In genomic region chr10:4353059-4353655, GRCh38 we compare ENCODE assay signal across 14 cellular contexts.
A peak's percentile ranks its signal among the peaks of the same experiment; 100 is the strongest.
DNase-seq lines count a peak whose midpoint lies in the region; ATAC-seq and TF ChIP-seq lines count a peak whose summit lies in the region.
"Had no signal": no experiment of that assay in that cellular context is flagged by ENCODE, and none has a peak within 500 bp of the region (broad histone marks: within the 10 kb centered on the region; RNA-seq: fewer than 3 reads in every experiment).

No MANE protein-coding gene starts in this region.

- no peaks in the 10 kb centered on the region for H3K4me1 ChIP-seq in mucosa of descending colon (ENCODE audit: low read depth)

- no peak for ATAC-seq in activated T-cell treated with anti-CD3 and anti-CD28 coated beads, Interleukin-2, amount 50 U/mL, for 72 hours (replicated peaks in 1 of 2)
- ATAC-seq in activated T-cell treated with anti-CD3 and anti-CD28 coated beads, Interleukin-2, amount 50 U/mL, for 4 hours, result no peak
- ATAC-seq in mucosa of descending colon, result no peak
- no peak for ATAC-seq in GM21723 (IDR thresholded peaks at IDR 0.05; ENCODE audit: unreplicated experiment)
- ATAC-seq in GM21619 (IDR thresholded peaks at IDR 0.05; ENCODE audit: unreplicated experiment), result no peak

- H3K9me3 ChIP-seq in mucosa of descending colon, result no peaks in the 10 kb centered on the region

- peak overlapping the region; percentile 17 for H3K27ac Mint-ChIP-seq in activated T-cell treated with anti-CD3 and anti-CD28 coated beads, Interleukin-2, amount 50 U/mL, for 72 hours
- H3K27ac Mint-ChIP-seq in type B pancreatic cell, result peak overlapping the region; percentile 19
- H3K27ac Mint-ChIP-seq: activated CD4-positive, alpha-beta memory T cell treated with anti-CD3 and anti-CD28 coated beads for 36 hours; activated naive CD8-positive, alpha-beta T cell treated with anti-CD3 and anti-CD28 coated beads for 36 hours had no signal

- H3K4me1 Mint-ChIP-seq in activated T-cell treated with anti-CD3 and anti-CD28 coated beads, Interleukin-2, amount 50 U/mL, for 72 hours (ENCODE audit: low read depth), result peaks cover 5% of the 10 kb centered on the region
- H3K4me1 Mint-ChIP-seq in activated T-cell treated with anti-CD3 and anti-CD28 coated beads, Interleukin-2, amount 50 U/mL, for 4 hours (ENCODE audit: low read depth), result peaks cover 9% of the 10 kb centered on the region
- peaks cover 21% of the 10 kb centered on the region for H3K4me1 Mint-ChIP-seq in type B pancreatic cell (ENCODE audit: unreplicated experiment)

- no peak overlapping the region for H3K4me3 ChIP-seq in choroid plexus epithelial cell (ENCODE audit: low read depth, low read length)
- H3K4me3 ChIP-seq in mucosa of descending colon, result no peak overlapping the region

- H3K36me3 ChIP-seq in mucosa of descending colon (ENCODE audit: low read depth), result no peaks in the 10 kb centered on the region

- no peaks in the 10 kb centered on the region for H3K9me3 Mint-ChIP-seq in activated T-cell treated with anti-CD3 and anti-CD28 coated beads, Interleukin-2, amount 50 U/mL, for 72 hours
- no peaks in the 10 kb centered on the region for H3K9me3 Mint-ChIP-seq in activated T-cell treated with anti-CD3 and anti-CD28 coated beads, Interleukin-2, amount 50 U/mL, for 4 hours
- peaks cover 4% of the 10 kb centered on the region for H3K9me3 Mint-ChIP-seq in type B pancreatic cell
- H3K9me3 Mint-ChIP-seq: activated CD4-positive, alpha-beta memory T cell treated with anti-CD3 and anti-CD28 coated beads for 36 hours; activated naive CD8-positive, alpha-beta T cell treated with anti-CD3 and anti-CD28 coated beads for 36 hours had no signal

- DNase-seq in activated T-cell treated with anti-CD3 and anti-CD28 coated beads, Interleukin-2, amount 50 U/mL, for 72 hours, result no peak
- no peak for DNase-seq in activated T-cell treated with anti-CD3 and anti-CD28 coated beads, Interleukin-2, amount 50 U/mL, for 4 hours
- DNase-seq in choroid plexus epithelial cell (ENCODE audit: low read depth) (peak; percentile 55), lung microvascular endothelial cell (ENCODE audit: low read depth in 2 of 2) (peak; percentile 29 to 68), type B pancreatic cell (ENCODE audit: extremely low spot score, unreplicated experiment) (no peak), mucosa of descending colon (no peak)
- DNase-seq: activated CD4-positive, alpha-beta memory T cell treated with anti-CD3 and anti-CD28 coated beads for 36 hours; activated naive CD8-positive, alpha-beta T cell treated with anti-CD3 and anti-CD28 coated beads for 36 hours; DMS79; effector memory CD4-positive, alpha-beta T cell; stimulated activated naive CD4-positive, alpha-beta T cell had no signal

- intact Hi-C loops in mucosa of descending colon (cut with DNase I, micrococcal nuclease), result no loop called here

- H3K4me3 Mint-ChIP-seq in activated T-cell treated with anti-CD3 and anti-CD28 coated beads, Interleukin-2, amount 50 U/mL, for 72 hours, result no peak overlapping the region
- H3K4me3 Mint-ChIP-seq in activated T-cell treated with anti-CD3 and anti-CD28 coated beads, Interleukin-2, amount 50 U/mL, for 4 hours, result no peak overlapping the region
- no peak overlapping the region for H3K4me3 Mint-ChIP-seq in type B pancreatic cell
- H3K4me3 Mint-ChIP-seq: activated CD4-positive, alpha-beta memory T cell treated with anti-CD3 and anti-CD28 coated beads for 36 hours; activated naive CD8-positive, alpha-beta T cell treated with anti-CD3 and anti-CD28 coated beads for 36 hours; neural crest cell had no signal

- H3K27me3 Mint-ChIP-seq in activated T-cell treated with anti-CD3 and anti-CD28 coated beads, Interleukin-2, amount 50 U/mL, for 72 hours (ENCODE audit: low read depth), result peaks cover 5% of the 10 kb centered on the region
- H3K27me3 Mint-ChIP-seq in activated T-cell treated with anti-CD3 and anti-CD28 coated beads, Interleukin-2, amount 50 U/mL, for 4 hours (ENCODE audit: low read depth), result peaks cover 9% of the 10 kb centered on the region
- H3K27me3 Mint-ChIP-seq in type B pancreatic cell, result peaks cover 3% of the 10 kb centered on the region

- TF ChIP-seq CTCF in choroid plexus epithelial cell (conservative IDR thresholded peaks at IDR 0.05; ENCODE audit: low read depth, low read length) (no peak), type B pancreatic cell (conservative IDR thresholded peaks at IDR 0.05) (no peak), mucosa of descending colon (IDR thresholded peaks at IDR 0.05) (no peak)

- H3K36me3 Mint-ChIP-seq in activated T-cell treated with anti-CD3 and anti-CD28 coated beads, Interleukin-2, amount 50 U/mL, for 72 hours (ENCODE audit: insufficient read depth in 2 of 2), result no peaks in the 10 kb centered on the region
- no peaks in the 10 kb centered on the region for H3K36me3 Mint-ChIP-seq in activated T-cell treated with anti-CD3 and anti-CD28 coated beads, Interleukin-2, amount 50 U/mL, for 4 hours (ENCODE audit: insufficient read depth)
- H3K36me3 Mint-ChIP-seq in type B pancreatic cell, result no peaks in the 10 kb centered on the region
- H3K36me3 Mint-ChIP-seq: activated CD4-positive, alpha-beta memory T cell treated with anti-CD3 and anti-CD28 coated beads for 36 hours; activated naive CD8-positive, alpha-beta T cell treated with anti-CD3 and anti-CD28 coated beads for 36 hours had no signal

Comparison
In these comparisons a context has a peak if more than half of its experiments do, and no peak if none do; other contexts are left out.
1. DNase-seq: peak in choroid plexus epithelial cell (single experiment) and lung microvascular endothelial cell (2 of 2); none in activated T-cell treated with anti-CD3 and anti-CD28 coated beads, Interleukin-2, amount 50 U/mL, for 72 hours (0 of 2), activated T-cell treated with anti-CD3 and anti-CD28 coated beads, Interleukin-2, amount 50 U/mL, for 4 hours (single experiment), type B pancreatic cell (single experiment) and mucosa of descending colon (0 of 3).